ENCODE assay signal across 1 cellular context in the genomic region with DNA sequence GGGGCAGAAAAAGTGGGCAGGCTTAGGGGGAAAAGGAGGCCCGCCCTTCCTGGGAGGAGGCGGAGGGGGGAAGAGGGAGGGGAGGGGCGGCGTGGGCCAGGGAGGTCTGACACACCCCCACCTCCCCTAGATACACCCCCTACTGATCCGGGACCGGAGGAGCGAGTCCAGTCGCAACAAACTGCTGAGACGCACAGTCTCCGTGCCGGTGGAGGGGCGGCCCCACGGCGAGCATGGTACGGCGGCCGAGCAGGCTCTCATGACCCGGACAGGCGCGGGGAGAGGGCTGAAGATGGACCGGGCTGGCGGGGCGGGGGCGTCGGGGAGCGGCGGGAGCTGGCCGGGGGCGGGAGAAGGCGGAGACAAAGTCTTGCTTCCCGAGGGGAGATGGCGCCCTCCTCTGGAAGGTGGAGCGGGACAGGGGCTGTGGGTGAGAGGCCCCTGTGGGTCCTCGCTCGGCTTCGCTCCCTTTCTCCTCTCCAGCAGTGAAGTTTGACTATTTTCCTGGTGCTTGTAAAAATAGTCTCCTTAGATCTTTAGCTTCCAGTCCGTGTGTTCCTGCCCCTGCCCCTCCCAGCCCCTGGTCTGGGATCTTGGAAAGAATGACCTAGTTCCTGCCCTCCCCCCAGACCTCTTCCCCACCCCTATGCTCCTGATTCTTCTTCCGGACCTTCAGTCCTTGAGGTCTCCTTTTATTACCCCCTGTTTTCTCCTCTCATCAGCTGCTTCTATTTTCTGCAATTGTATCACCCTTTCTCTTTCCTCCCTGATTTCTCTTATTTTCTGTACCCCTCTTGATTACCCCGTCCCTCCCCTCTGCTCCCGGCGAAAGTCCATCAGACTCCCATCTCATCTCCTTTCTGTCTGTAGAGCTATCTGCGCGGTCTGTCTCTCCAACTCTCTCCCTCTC.
TF ChIP-seq lines count a peak whose summit lies in the region.

No MANE protein-coding gene starts in this region.

TF ChIP-seq in HepG2, 621 proteins besides CTCF, POLR2A, EP300 and RAD21 (continued from another document and continues in another):
- TF ChIP-seq, protein P1, sequence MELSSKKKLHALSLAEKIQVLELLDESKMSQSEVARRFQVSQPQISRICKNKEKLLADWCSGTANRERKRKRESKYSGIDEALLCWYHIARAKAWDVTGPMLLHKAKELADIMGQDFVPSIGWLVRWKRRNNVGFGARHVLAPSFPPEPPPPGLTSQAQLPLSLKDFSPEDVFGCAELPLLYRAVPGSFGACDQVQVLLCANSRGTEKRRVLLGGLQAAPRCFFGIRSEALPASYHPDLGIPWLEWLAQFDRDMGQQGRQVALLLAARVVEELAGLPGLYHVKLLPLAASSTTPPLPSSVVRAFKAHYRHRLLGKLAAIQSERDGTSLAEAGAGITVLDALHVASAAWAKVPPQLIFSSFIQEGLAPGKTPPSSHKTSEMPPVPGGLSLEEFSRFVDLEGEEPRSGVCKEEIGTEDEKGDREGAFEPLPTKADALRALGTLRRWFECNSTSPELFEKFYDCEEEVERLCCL (CRISPR knock-in tag; IDR thresholded peaks at IDR 0.05; ENCODE audit: borderline replicate concordance) = no peak
- TF ChIP-seq IRF2 (CRISPR knock-in tag; IDR thresholded peaks at IDR 0.05) = no peak; the same call in 1 of the 2 replicates
- no peak for TF ChIP-seq ZNF570 (CRISPR knock-in tag; IDR thresholded peaks at IDR 0.05; ENCODE audit: borderline replicate concordance)
- TF ChIP-seq, protein P2, sequence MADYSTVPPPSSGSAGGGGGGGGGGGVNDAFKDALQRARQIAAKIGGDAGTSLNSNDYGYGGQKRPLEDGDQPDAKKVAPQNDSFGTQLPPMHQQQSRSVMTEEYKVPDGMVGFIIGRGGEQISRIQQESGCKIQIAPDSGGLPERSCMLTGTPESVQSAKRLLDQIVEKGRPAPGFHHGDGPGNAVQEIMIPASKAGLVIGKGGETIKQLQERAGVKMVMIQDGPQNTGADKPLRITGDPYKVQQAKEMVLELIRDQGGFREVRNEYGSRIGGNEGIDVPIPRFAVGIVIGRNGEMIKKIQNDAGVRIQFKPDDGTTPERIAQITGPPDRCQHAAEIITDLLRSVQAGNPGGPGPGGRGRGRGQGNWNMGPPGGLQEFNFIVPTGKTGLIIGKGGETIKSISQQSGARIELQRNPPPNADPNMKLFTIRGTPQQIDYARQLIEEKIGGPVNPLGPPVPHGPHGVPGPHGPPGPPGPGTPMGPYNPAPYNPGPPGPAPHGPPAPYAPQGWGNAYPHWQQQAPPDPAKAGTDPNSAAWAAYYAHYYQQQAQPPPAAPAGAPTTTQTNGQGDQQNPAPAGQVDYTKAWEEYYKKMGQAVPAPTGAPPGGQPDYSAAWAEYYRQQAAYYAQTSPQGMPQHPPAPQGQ (CRISPR knock-in tag; IDR thresholded peaks at IDR 0.05; ENCODE audit: borderline replicate concordance) = no peak
- peak; percentile 69 for TF ChIP-seq PHF8 (CRISPR knock-in tag; IDR thresholded peaks at IDR 0.05)
- TF ChIP-seq RBM22 (optimal IDR thresholded peaks at IDR 0.05; ENCODE audit: low read length) = no peak
- TF ChIP-seq U2AF1 (optimal IDR thresholded peaks at IDR 0.05; ENCODE audit: low read depth, low read length) = no peak
- no peak; the same call in 1 of the 2 replicates for TF ChIP-seq GABPA (IDR thresholded peaks at IDR 0.05; ENCODE audit: low read depth, low read length)
- TF ChIP-seq GABPA (CRISPR knock-in tag; IDR thresholded peaks at IDR 0.05; ENCODE audit: low read depth) = peak; percentile 27; the same call in 1 of the 2 replicates
- TF ChIP-seq ZNF282 (IDR thresholded peaks at IDR 0.05; ENCODE audit: partially characterized antibody) = no peak
- no peak for TF ChIP-seq IKZF4 (CRISPR knock-in tag; IDR thresholded peaks at IDR 0.05; ENCODE audit: borderline replicate concordance, low read depth, not compliant biosample characterization)
- 0 out of 2 replicates have a peak, but pooled peaks have one; percentile 32 for TF ChIP-seq HOXA9 (CRISPR knock-in tag; IDR thresholded peaks at IDR 0.05; ENCODE audit: borderline replicate concordance)
- TF ChIP-seq PHB2 (IDR thresholded peaks at IDR 0.05; ENCODE audit: partially characterized antibody) = no peak
- no peak for TF ChIP-seq ZNF207 (IDR thresholded peaks at IDR 0.05; ENCODE audit: borderline replicate concordance)
- TF ChIP-seq ZNF841 (CRISPR knock-in tag; IDR thresholded peaks at IDR 0.05; ENCODE audit: borderline replicate concordance) = no peak
- TF ChIP-seq SP140L (CRISPR knock-in tag; IDR thresholded peaks at IDR 0.05; ENCODE audit: borderline replicate concordance) = no peak
- TF ChIP-seq ZNF292 (CRISPR knock-in tag; IDR thresholded peaks at IDR 0.05; ENCODE audit: borderline replicate concordance, low read depth) = no peak
- TF ChIP-seq, protein P3, sequence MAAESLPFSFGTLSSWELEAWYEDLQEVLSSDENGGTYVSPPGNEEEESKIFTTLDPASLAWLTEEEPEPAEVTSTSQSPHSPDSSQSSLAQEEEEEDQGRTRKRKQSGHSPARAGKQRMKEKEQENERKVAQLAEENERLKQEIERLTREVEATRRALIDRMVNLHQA (CRISPR knock-in tag; IDR thresholded peaks at IDR 0.05) = no peak
- TF ChIP-seq, protein P4, sequence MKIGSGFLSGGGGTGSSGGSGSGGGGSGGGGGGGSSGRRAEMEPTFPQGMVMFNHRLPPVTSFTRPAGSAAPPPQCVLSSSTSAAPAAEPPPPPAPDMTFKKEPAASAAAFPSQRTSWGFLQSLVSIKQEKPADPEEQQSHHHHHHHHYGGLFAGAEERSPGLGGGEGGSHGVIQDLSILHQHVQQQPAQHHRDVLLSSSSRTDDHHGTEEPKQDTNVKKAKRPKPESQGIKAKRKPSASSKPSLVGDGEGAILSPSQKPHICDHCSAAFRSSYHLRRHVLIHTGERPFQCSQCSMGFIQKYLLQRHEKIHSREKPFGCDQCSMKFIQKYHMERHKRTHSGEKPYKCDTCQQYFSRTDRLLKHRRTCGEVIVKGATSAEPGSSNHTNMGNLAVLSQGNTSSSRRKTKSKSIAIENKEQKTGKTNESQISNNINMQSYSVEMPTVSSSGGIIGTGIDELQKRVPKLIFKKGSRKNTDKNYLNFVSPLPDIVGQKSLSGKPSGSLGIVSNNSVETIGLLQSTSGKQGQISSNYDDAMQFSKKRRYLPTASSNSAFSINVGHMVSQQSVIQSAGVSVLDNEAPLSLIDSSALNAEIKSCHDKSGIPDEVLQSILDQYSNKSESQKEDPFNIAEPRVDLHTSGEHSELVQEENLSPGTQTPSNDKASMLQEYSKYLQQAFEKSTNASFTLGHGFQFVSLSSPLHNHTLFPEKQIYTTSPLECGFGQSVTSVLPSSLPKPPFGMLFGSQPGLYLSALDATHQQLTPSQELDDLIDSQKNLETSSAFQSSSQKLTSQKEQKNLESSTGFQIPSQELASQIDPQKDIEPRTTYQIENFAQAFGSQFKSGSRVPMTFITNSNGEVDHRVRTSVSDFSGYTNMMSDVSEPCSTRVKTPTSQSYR (CRISPR knock-in tag; IDR thresholded peaks at IDR 0.05; ENCODE audit: borderline replicate concordance) = peak; percentile 19; the same call in 1 of the 2 replicates
- TF ChIP-seq, protein P5, sequence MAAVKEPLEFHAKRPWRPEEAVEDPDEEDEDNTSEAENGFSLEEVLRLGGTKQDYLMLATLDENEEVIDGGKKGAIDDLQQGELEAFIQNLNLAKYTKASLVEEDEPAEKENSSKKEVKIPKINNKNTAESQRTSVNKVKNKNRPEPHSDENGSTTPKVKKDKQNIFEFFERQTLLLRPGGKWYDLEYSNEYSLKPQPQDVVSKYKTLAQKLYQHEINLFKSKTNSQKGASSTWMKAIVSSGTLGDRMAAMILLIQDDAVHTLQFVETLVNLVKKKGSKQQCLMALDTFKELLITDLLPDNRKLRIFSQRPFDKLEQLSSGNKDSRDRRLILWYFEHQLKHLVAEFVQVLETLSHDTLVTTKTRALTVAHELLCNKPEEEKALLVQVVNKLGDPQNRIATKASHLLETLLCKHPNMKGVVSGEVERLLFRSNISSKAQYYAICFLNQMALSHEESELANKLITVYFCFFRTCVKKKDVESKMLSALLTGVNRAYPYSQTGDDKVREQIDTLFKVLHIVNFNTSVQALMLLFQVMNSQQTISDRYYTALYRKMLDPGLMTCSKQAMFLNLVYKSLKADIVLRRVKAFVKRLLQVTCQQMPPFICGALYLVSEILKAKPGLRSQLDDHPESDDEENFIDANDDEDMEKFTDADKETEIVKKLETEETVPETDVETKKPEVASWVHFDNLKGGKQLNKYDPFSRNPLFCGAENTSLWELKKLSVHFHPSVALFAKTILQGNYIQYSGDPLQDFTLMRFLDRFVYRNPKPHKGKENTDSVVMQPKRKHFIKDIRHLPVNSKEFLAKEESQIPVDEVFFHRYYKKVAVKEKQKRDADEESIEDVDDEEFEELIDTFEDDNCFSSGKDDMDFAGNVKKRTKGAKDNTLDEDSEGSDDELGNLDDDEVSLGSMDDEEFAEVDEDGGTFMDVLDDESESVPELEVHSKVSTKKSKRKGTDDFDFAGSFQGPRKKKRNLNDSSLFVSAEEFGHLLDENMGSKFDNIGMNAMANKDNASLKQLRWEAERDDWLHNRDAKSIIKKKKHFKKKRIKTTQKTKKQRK (IDR thresholded peaks at IDR 0.05; ENCODE audit: low read length) = no peak
- no peak for TF ChIP-seq AGO2 (optimal IDR thresholded peaks at IDR 0.05; ENCODE audit: low read depth, low read length)
- TF ChIP-seq, protein P6, sequence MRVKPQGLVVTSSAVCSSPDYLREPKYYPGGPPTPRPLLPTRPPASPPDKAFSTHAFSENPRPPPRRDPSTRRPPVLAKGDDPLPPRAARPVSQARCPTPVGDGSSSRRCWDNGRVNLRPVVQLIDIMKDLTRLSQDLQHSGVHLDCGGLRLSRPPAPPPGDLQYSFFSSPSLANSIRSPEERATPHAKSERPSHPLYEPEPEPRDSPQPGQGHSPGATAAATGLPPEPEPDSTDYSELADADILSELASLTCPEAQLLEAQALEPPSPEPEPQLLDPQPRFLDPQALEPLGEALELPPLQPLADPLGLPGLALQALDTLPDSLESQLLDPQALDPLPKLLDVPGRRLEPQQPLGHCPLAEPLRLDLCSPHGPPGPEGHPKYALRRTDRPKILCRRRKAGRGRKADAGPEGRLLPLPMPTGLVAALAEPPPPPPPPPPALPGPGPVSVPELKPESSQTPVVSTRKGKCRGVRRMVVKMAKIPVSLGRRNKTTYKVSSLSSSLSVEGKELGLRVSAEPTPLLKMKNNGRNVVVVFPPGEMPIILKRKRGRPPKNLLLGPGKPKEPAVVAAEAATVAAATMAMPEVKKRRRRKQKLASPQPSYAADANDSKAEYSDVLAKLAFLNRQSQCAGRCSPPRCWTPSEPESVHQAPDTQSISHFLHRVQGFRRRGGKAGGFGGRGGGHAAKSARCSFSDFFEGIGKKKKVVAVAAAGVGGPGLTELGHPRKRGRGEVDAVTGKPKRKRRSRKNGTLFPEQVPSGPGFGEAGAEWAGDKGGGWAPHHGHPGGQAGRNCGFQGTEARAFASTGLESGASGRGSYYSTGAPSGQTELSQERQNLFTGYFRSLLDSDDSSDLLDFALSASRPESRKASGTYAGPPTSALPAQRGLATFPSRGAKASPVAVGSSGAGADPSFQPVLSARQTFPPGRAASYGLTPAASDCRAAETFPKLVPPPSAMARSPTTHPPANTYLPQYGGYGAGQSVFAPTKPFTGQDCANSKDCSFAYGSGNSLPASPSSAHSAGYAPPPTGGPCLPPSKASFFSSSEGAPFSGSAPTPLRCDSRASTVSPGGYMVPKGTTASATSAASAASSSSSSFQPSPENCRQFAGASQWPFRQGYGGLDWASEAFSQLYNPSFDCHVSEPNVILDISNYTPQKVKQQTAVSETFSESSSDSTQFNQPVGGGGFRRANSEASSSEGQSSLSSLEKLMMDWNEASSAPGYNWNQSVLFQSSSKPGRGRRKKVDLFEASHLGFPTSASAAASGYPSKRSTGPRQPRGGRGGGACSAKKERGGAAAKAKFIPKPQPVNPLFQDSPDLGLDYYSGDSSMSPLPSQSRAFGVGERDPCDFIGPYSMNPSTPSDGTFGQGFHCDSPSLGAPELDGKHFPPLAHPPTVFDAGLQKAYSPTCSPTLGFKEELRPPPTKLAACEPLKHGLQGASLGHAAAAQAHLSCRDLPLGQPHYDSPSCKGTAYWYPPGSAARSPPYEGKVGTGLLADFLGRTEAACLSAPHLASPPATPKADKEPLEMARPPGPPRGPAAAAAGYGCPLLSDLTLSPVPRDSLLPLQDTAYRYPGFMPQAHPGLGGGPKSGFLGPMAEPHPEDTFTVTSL (CRISPR knock-in tag; IDR thresholded peaks at IDR 0.05; ENCODE audit: borderline replicate concordance) = no peak
- TF ChIP-seq NCOA1 (CRISPR knock-in tag; IDR thresholded peaks at IDR 0.05) = no peak
- no peak for TF ChIP-seq ISL2 (CRISPR knock-in tag; IDR thresholded peaks at IDR 0.05)
- TF ChIP-seq, protein P7, sequence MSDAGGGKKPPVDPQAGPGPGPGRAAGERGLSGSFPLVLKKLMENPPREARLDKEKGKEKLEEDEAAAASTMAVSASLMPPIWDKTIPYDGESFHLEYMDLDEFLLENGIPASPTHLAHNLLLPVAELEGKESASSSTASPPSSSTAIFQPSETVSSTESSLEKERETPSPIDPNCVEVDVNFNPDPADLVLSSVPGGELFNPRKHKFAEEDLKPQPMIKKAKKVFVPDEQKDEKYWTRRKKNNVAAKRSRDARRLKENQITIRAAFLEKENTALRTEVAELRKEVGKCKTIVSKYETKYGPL (CRISPR knock-in tag; IDR thresholded peaks at IDR 0.05) = no peak
- TF ChIP-seq RARA (CRISPR knock-in tag; IDR thresholded peaks at IDR 0.05) = peak; percentile 66; the same call in 1 of the 2 replicates
- TF ChIP-seq, protein P8, sequence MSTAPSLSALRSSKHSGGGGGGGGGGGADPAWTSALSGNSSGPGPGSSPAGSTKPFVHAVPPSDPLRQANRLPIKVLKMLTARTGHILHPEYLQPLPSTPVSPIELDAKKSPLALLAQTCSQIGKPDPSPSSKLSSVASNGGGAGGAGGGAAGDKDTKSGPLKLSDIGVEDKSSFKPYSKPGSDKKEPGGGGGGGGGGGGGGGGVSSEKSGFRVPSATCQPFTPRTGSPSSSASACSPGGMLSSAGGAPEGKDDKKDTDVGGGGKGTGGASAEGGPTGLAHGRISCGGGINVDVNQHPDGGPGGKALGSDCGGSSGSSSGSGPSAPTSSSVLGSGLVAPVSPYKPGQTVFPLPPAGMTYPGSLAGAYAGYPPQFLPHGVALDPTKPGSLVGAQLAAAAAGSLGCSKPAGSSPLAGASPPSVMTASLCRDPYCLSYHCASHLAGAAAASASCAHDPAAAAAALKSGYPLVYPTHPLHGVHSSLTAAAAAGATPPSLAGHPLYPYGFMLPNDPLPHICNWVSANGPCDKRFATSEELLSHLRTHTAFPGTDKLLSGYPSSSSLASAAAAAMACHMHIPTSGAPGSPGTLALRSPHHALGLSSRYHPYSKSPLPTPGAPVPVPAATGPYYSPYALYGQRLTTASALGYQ (CRISPR knock-in tag; IDR thresholded peaks at IDR 0.05) = no peak
- TF ChIP-seq, protein P9, sequence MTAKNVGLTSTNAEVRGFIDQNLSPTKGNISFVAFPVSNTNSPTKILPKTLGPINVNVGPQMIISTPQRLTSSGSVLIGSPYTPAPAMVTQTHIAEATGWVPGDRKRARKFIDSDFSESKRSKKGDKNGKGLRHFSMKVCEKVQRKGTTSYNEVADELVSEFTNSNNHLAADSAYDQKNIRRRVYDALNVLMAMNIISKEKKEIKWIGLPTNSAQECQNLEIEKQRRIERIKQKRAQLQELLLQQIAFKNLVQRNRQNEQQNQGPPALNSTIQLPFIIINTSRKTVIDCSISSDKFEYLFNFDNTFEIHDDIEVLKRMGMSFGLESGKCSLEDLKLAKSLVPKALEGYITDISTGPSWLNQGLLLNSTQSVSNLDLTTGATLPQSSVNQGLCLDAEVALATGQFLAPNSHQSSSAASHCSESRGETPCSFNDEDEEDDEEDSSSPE (CRISPR knock-in tag; IDR thresholded peaks at IDR 0.05) = peak; percentile 65
- no peak for TF ChIP-seq FOXP1 (IDR thresholded peaks at IDR 0.05)
- TF ChIP-seq FOXP1 (CRISPR knock-in tag; IDR thresholded peaks at IDR 0.05) = no peak
